Comparison of ENCODE assay signal across 27 cellular contexts in genomic region chr5:119527346-119527745, GRCh38.
DNase-seq lines count a peak whose midpoint lies in the region; ATAC-seq and TF ChIP-seq lines count a peak whose summit lies in the region.
"Had no signal": no experiment of that assay in that cellular context is flagged by ENCODE, and none has a peak within 500 bp of the region (broad histone marks: within the 10 kb centered on the region; RNA-seq: fewer than 3 reads in every experiment).

No MANE protein-coding gene starts in this region.

- H3K27me3 ChIP-seq in brain microvascular endothelial cell (replicated peaks) (no peaks in the 10 kb centered on the region), foreskin keratinocyte (no peaks in the 10 kb centered on the region), dorsolateral prefrontal cortex (no peaks in the 10 kb centered on the region)
- H3K27me3 ChIP-seq: sigmoid colon, tibial nerve had no signal

- no peak overlapping the region for H3K27ac Mint-ChIP-seq in CD14-positive monocyte
- H3K27ac Mint-ChIP-seq: activated naive CD4-positive, alpha-beta T cell treated with anti-CD3 and anti-CD28 coated beads, Interleukin-2, amount 50 U/mL, for 72 hours; activated T-helper 17 cell treated with anti-CD3 and anti-CD28 coated beads, Interleukin-2, amount 50 U/mL, for 72 hours; CD4-positive, alpha-beta memory T cell; progenitor cell of endocrine pancreas; stimulated activated naive CD8-positive, alpha-beta T cell treated with anti-CD3 and anti-CD28 coated beads, Interleukin-15, amount 100 ng/mL, for 72 hours had no signal

- H3K4me1 ChIP-seq in foreskin keratinocyte = peaks cover 15% of the 10 kb centered on the region
- H3K4me1 ChIP-seq: sigmoid colon, tibial nerve had no signal

- ATAC-seq in foreskin keratinocyte (peak; percentile 85), HG02970 (IDR thresholded peaks at IDR 0.05; ENCODE audit: low FRiP score, unreplicated experiment) (no peak)
- ATAC-seq: activated naive CD4-positive, alpha-beta T cell treated with anti-CD3 and anti-CD28 coated beads, Interleukin-2, amount 50 U/mL, for 72 hours; activated T-helper 17 cell treated with anti-CD3 and anti-CD28 coated beads, Interleukin-2, amount 50 U/mL, for 72 hours; esophagus mucosa; stimulated activated naive CD8-positive, alpha-beta T cell treated with anti-CD3 and anti-CD28 coated beads, Interleukin-15, amount 100 ng/mL, for 72 hours; WTC11 had no signal

- peaks cover 38 to 54% of the 10 kb centered on the region in 2 donors for H3K36me3 Mint-ChIP-seq in CD14-positive monocyte

- in situ Hi-C loops in brain microvascular endothelial cell (cut with HindIII; ENCODE audit: low pct_ligation_motif_present, low sequenced_read_pairs) = no loop called here

- peak; percentile 35 for DNase-seq in NCI-H446 treated with DMSO at 0.1 percent for 48 hours (lab: John Stamatoyannopoulos, UW)
- no peak for DNase-seq in NCI-H446 (lab: John Stamatoyannopoulos, UW)
- DNase-seq in brain microvascular endothelial cell = peak; percentile 62
- DNase-seq in foreskin keratinocyte = peak; percentile 31 to 65
- no peak for DNase-seq in dorsolateral prefrontal cortex
- no peak for DNase-seq in CD14-positive monocyte (ENCODE audit: low spot score)
- DNase-seq in D341Med (ENCODE audit: low spot score) = no peak
- DNase-seq: activated CD4-positive, alpha-beta T cell treated with anti-CD3 and anti-CD28 coated beads, Interleukin-2, amount 50 U/mL, for 48 hours; activated CD8-positive, alpha-beta memory T cell treated with anti-CD3 and anti-CD28 coated beads, Interleukin-2, amount 50 U/mL, for 48 hours; CD4-positive, alpha-beta memory T cell; effector CD4-positive, alpha-beta T cell; glutamatergic neuron; mesenchymal stem cell; NCI-H1092 treated with DMSO at 0.1 percent for 48 hours; NCI-H2081; Right ventricle myocardium superior; sigmoid colon; stimulated activated naive CD8-positive, alpha-beta T cell treated with anti-CD3 and anti-CD28 coated beads, Interleukin-15, amount 100 ng/mL, for 72 hours; SW 1271 had no signal

- no peaks in the 10 kb centered on the region for H3K36me3 ChIP-seq in brain microvascular endothelial cell (replicated peaks)

- peak overlapping the region; percentile 35 for H3K27ac ChIP-seq in brain microvascular endothelial cell
- no peak overlapping the region for H3K27ac ChIP-seq in foreskin keratinocyte
- no peak overlapping the region for H3K27ac ChIP-seq in dorsolateral prefrontal cortex
- H3K27ac ChIP-seq: 22Rv1, sigmoid colon, tibial nerve had no signal

- peaks cover 6% of the 10 kb centered on the region for H3K4me1 Mint-ChIP-seq in CD14-positive monocyte
- H3K4me1 Mint-ChIP-seq: activated T-helper 17 cell treated with anti-CD3 and anti-CD28 coated beads, Interleukin-2, amount 50 U/mL, for 72 hours; CD4-positive, alpha-beta memory T cell; stimulated activated naive CD8-positive, alpha-beta T cell treated with anti-CD3 and anti-CD28 coated beads, Interleukin-15, amount 100 ng/mL, for 72 hours had no signal

- intact Hi-C loops in dorsolateral prefrontal cortex (cut with DNase I) = no loop called here
- intact Hi-C loops in CD14-positive monocyte (cut with micrococcal nuclease) = no loop called here

- H3K27me3 Mint-ChIP-seq in CD14-positive monocyte (ENCODE audit: low read depth in 3 of 3) = no peaks in the 10 kb centered on the region
- H3K27me3 Mint-ChIP-seq: activated T-helper 17 cell treated with anti-CD3 and anti-CD28 coated beads, Interleukin-2, amount 50 U/mL, for 72 hours; CD4-positive, alpha-beta memory T cell; progenitor cell of endocrine pancreas; stimulated activated naive CD8-positive, alpha-beta T cell treated with anti-CD3 and anti-CD28 coated beads, Interleukin-15, amount 100 ng/mL, for 72 hours had no signal

- H3K4me3 ChIP-seq in brain microvascular endothelial cell (ENCODE audit: low read depth, low read length) (no peak overlapping the region), dorsolateral prefrontal cortex (no peak overlapping the region)
- H3K4me3 ChIP-seq: sigmoid colon, tibial nerve had no signal

- no peak overlapping the region for H3K4me3 Mint-ChIP-seq in CD14-positive monocyte
- H3K4me3 Mint-ChIP-seq: activated T-helper 17 cell treated with anti-CD3 and anti-CD28 coated beads, Interleukin-2, amount 50 U/mL, for 72 hours; CD4-positive, alpha-beta memory T cell; stimulated activated naive CD8-positive, alpha-beta T cell treated with anti-CD3 and anti-CD28 coated beads, Interleukin-15, amount 100 ng/mL, for 72 hours; WTC11 had no signal

- no peaks in the 10 kb centered on the region for H3K9me3 Mint-ChIP-seq in CD14-positive monocyte
- H3K9me3 Mint-ChIP-seq: activated naive CD4-positive, alpha-beta T cell treated with anti-CD3 and anti-CD28 coated beads, Interleukin-2, amount 50 U/mL, for 72 hours; activated T-helper 17 cell treated with anti-CD3 and anti-CD28 coated beads, Interleukin-2, amount 50 U/mL, for 72 hours; CD4-positive, alpha-beta memory T cell; stimulated activated naive CD8-positive, alpha-beta T cell treated with anti-CD3 and anti-CD28 coated beads, Interleukin-15, amount 100 ng/mL, for 72 hours; WTC11 had no signal

- TF ChIP-seq CTCF in brain microvascular endothelial cell (IDR thresholded peaks at IDR 0.05; ENCODE audit: low read depth, low read length, missing control alignments) (no peak), foreskin keratinocyte (conservative IDR thresholded peaks at IDR 0.05) (no peak), dorsolateral prefrontal cortex (IDR thresholded peaks at IDR 0.05 in 54 of 56, conservative IDR thresholded peaks at IDR 0.05 in 2 of 56; ENCODE audit: low read depth in 1 of 56, partially characterized antibody in 56 of 56) (no peak), CD14-positive monocyte (IDR thresholded peaks at IDR 0.05) (no peak)

Comparison
In these comparisons a context has a peak if more than half of its experiments do, and no peak if none do; other contexts are left out.
1. DNase-seq: peak in NCI-H446 treated with DMSO at 0.1 percent for 48 hours (single experiment), brain microvascular endothelial cell (single experiment) and foreskin keratinocyte (2 of 2); none in NCI-H446 (0 of 2), dorsolateral prefrontal cortex (0 of 10), CD14-positive monocyte (single experiment) and D341Med (single experiment).